In genomic region chr15:34341922-34342736, GRCh38 we compare ENCODE assay signal across 9 cellular contexts. TPM values are rescaled to one million over a fixed set of nuclear protein-coding genes. Genes with fewer than 3 reads are reported as not detected.
A peak's percentile ranks its signal among the peaks of the same experiment; 100 is the strongest.
DNase-seq lines count a peak whose midpoint lies in the region; ATAC-seq and TF ChIP-seq lines count a peak whose summit lies in the region.
"Had no signal": no experiment of that assay in that cellular context is flagged by ENCODE, and none has a peak within 500 bp of the region (broad histone marks: within the 10 kb centered on the region; RNA-seq: fewer than 3 reads in every experiment).

No MANE protein-coding gene starts in this region.

- H3K9me3 ChIP-seq in iPS DF 6.9 (ENCODE audit: control insufficient read depth, insufficient read depth, low read length) (no peaks in the 10 kb centered on the region), smooth muscle cell (replicated peaks; ENCODE audit: low read depth) (no peaks in the 10 kb centered on the region)

- DNase-seq in NCI-H146 (lab: John Stamatoyannopoulos, UW), result peak; percentile 1
- no peak for DNase-seq in NCI-H146 treated with DMSO at 0.1 percent for 48 hours (lab: John Stamatoyannopoulos, UW; ENCODE audit: unreplicated experiment)
- no peak for DNase-seq in iPS DF 6.9 (ENCODE audit: low read depth, low spot score)
- DNase-seq in smooth muscle cell (lab: John Stamatoyannopoulos, UW; ENCODE audit: unreplicated experiment), result no peak
- DNase-seq in putamen (ENCODE audit: low spot score), result no peak
- DNase-seq in omental fat pad (ENCODE audit: low spot score), result no peak
- DNase-seq in NCI-H526 treated with DMSO at 0.1 percent for 48 hours (lab: John Stamatoyannopoulos, UW), result no peak

- H3K27me3 ChIP-seq in iPS DF 6.9 (ENCODE audit: control insufficient read depth, insufficient read depth, low read length), result no peaks in the 10 kb centered on the region
- H3K27me3 ChIP-seq in smooth muscle cell (ENCODE audit: low read depth), result no peaks in the 10 kb centered on the region

- H3K27ac ChIP-seq in iPS DF 6.9 (ENCODE audit: low read length), result no peak overlapping the region
- peak overlapping the region; percentile 79 for H3K27ac ChIP-seq in smooth muscle cell (ENCODE audit: low read depth)

- H3K4me2 ChIP-seq in smooth muscle cell, result peak overlapping the region; percentile 88

- H3K79me2 ChIP-seq in smooth muscle cell (ENCODE audit: low read depth), result peaks cover 24% of the 10 kb centered on the region

- peak overlapping the region; percentile 87 for H3K9ac ChIP-seq in smooth muscle cell (ENCODE audit: low read depth)

- no peaks in the 10 kb centered on the region for H3K36me3 ChIP-seq in iPS DF 6.9 (ENCODE audit: control insufficient read depth, insufficient read depth, low read length)
- no peaks in the 10 kb centered on the region for H3K36me3 ChIP-seq in smooth muscle cell (ENCODE audit: low read depth)

- no peaks in the 10 kb centered on the region for H4K20me1 ChIP-seq in smooth muscle cell (ENCODE audit: low read depth)

- WGBS in iPS DF 6.9 (ENCODE audit: insufficient coverage, insufficient read length), result no CpG with 5 or more reads among the region's 36 CpGs
- WGBS in smooth muscle cell (ENCODE audit: low lambda C conversion rate), result 46% methylated on average over 36 of the region's 36 CpGs

- peaks cover 14% of the 10 kb centered on the region for H3F3A ChIP-seq in smooth muscle cell (ENCODE audit: low read depth)

- H3K4me1 ChIP-seq in iPS DF 6.9 (ENCODE audit: control insufficient read depth, insufficient read depth, low read length) (peaks cover 2% of the 10 kb centered on the region; the same call in 1 of the 2 replicates), smooth muscle cell (ENCODE audit: low read depth) (peaks cover 8% of the 10 kb centered on the region)

- ATAC-seq in SK-N-SH treated with all-trans-retinoic acid at 6 μM for 48 hours (peak; percentile 2; the same call in 1 of the 3 replicates), omental fat pad (ENCODE audit: low FRiP score) (no peak)

- no peak for TF ChIP-seq CTCF in smooth muscle cell (IDR thresholded peaks at IDR 0.05; ENCODE audit: borderline replicate concordance, insufficient read depth, poor library complexity, severe bottlenecking)
- TF ChIP-seq CTCF in omental fat pad (IDR thresholded peaks at IDR 0.05), result no peak

- H2AFZ ChIP-seq in smooth muscle cell (ENCODE audit: low read depth), result peak overlapping the region; percentile 88

- H3K4me3 ChIP-seq in iPS DF 6.9 (ENCODE audit: low read length) (peak overlapping the region; percentile 93; the same call in 1 of the 2 replicates), smooth muscle cell (peak overlapping the region; percentile 70)

TF ChIP-seq in SK-N-SH treated with all-trans-retinoic acid at 6 μM for 48 hours, 23 proteins besides CTCF, POLR2A, EP300 and RAD21:
- TF ChIP-seq ZC3H10 (CRISPR knock-in tag; IDR thresholded peaks at IDR 0.05) (no peak), CSRNP3 (CRISPR knock-in tag; IDR thresholded peaks at IDR 0.05) (no peak), ZNF8 (CRISPR knock-in tag; IDR thresholded peaks at IDR 0.05) (no peak), ZNF565 (CRISPR knock-in tag; conservative IDR thresholded peaks at IDR 0.05; ENCODE audit: low read depth) (no peak), BACH2 (CRISPR knock-in tag; IDR thresholded peaks at IDR 0.05; ENCODE audit: borderline replicate concordance) (no peak), PATZ1 (CRISPR knock-in tag; IDR thresholded peaks at IDR 0.05; ENCODE audit: borderline replicate concordance) (no peak), ISL1 (CRISPR knock-in tag; IDR thresholded peaks at IDR 0.05) (no peak), CREB5 (CRISPR knock-in tag; IDR thresholded peaks at IDR 0.05; ENCODE audit: low read depth) (no peak), ZFP3 (CRISPR knock-in tag; IDR thresholded peaks at IDR 0.05) (no peak), TCF4 (CRISPR knock-in tag; IDR thresholded peaks at IDR 0.05; ENCODE audit: borderline replicate concordance) (no peak), PPARA (CRISPR knock-in tag; IDR thresholded peaks at IDR 0.05; ENCODE audit: borderline replicate concordance) (no peak), SNAI2 (CRISPR knock-in tag; IDR thresholded peaks at IDR 0.05) (no peak), TOX (CRISPR knock-in tag; IDR thresholded peaks at IDR 0.05; ENCODE audit: borderline replicate concordance) (no peak), ESRRG (CRISPR knock-in tag; IDR thresholded peaks at IDR 0.05) (no peak)

RNA-seq across cellular contexts. Expression of gene NOP10, which starts 0.8 kb away (rescaled TPM):
- total RNA-seq in smooth muscle cell, result 282 and 306 TPM in 2 replicates
- 305 and 319 TPM in 2 replicates for polyA plus RNA-seq in smooth muscle cell
- 100 to 1,000 TPM; 137 to 194 (median 166) TPM for total RNA-seq in omental fat pad

RNA-seq across cellular contexts. Expression of gene NUTM1, which starts 1.0 kb away (rescaled TPM):
- not detected in 2 replicates for total RNA-seq in smooth muscle cell
- not detected in 2 replicates for polyA plus RNA-seq in smooth muscle cell
- total RNA-seq in omental fat pad, result not detected
- total RNA-seq: LHCN-M2 had no signal

RNA-seq across cellular contexts. Expression of gene SLC12A6, which starts 4.5 kb away (rescaled TPM):
- total RNA-seq in smooth muscle cell (9.1 and 11.3 TPM in 2 replicates), omental fat pad (10 to 100 TPM; 20.0 to 43.3 (median 33.5) TPM)
- 3.0 and 3.4 TPM in 2 replicates for polyA plus RNA-seq in smooth muscle cell

RNA-seq across cellular contexts. Expression of gene LPCAT4, which starts 24.9 kb away (rescaled TPM):
- total RNA-seq in smooth muscle cell, result 10.1 and 15.7 TPM in 2 replicates
- polyA plus RNA-seq in smooth muscle cell, result 23.2 and 38.4 TPM in 2 replicates
- total RNA-seq in omental fat pad, result 10 to 100 TPM in 2 of 4 donors, 1 to 10 TPM in 2; 5.8 to 28.7 (median 13.3) TPM
